ENCODE assay signal across 2 cellular contexts in the genomic region with DNA sequence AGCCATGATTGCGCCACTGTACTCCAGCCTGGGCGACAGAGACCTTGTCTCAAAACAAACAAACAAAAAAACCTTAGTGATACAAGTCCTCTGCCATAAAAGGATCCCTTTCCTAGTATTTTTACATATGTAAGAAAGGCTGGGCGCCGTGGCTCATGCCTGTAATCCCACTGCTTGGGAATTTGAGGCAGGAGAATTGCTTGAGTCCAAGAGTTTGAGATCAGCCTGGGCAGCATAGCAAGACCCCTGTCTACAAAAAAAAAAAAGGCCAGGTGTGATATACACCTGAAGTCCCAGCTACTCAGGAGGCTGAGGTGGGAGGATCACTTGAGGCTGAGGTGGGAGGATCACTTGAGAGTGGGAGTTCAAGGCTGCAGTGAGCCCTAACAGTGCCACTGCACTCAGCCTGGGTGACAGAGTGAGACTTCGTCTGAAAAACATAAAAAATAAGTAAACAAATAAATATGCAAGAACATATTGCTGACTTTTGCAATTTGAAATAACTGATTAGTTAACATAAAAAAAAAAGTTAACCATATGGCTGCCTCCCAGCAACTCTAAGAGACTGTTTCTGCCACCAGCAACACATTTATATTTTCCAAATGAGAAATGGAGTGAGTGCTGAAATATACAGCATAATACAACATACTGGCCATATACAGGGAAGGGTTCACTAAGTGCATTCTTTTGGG.
A peak's percentile ranks its signal among the peaks of the same experiment; 100 is the strongest.
TF ChIP-seq lines count a peak whose summit lies in the region.

No MANE protein-coding gene starts in this region.

TF ChIP-seq in IMR-90, 13 proteins besides CTCF, POLR2A, EP300 and RAD21:
- no peak for TF ChIP-seq MAZ (IDR thresholded peaks at IDR 0.05; ENCODE audit: borderline replicate concordance, low read depth, low read length)
- TF ChIP-seq MAFK (IDR thresholded peaks at IDR 0.05; ENCODE audit: low read depth, low read length): peak; percentile 12; the same call in 1 of the 2 replicates

TF ChIP-seq in H1, 55 proteins besides CTCF, POLR2A, EP300 and RAD21:
- TF ChIP-seq BCL11A (IDR thresholded peaks at IDR 0.05; ENCODE audit: low read depth in 2 of 2, low read length in 2 of 2): no peak
- TF ChIP-seq TCF12 (IDR thresholded peaks at IDR 0.05; ENCODE audit: low read depth, low read length): no peak
- TF ChIP-seq MAFK (IDR thresholded peaks at IDR 0.05; ENCODE audit: low read depth, low read length): no peak
- TF ChIP-seq KDM1A (IDR thresholded peaks at IDR 0.05; ENCODE audit: borderline replicate concordance, low read length): peak; percentile 66; the same call in 1 of the 2 replicates
